In the genomic region with DNA sequence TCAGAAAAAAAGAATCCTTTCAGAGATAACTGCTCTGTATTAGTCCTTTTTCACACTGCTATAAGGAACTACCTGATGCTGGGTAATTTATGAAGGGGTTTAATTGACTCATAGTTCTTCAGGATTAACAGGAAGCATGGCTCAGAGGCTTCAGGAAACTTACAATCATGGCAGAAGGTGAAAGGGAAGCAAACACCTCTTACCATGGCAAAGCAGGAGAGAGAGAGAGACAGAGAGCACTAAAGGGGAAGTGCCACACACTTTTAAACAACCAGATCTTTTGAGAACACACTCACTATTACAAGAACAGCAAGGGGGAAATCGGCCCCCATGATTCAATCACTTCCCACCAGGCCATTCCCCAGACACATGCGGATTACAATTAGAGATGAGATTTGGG, we compare ENCODE assay signal across 14 cellular contexts.
"Had no signal": no experiment of that assay in that cellular context is flagged by ENCODE, and none has a peak within 500 bp of the region (broad histone marks: within the 10 kb centered on the region; RNA-seq: fewer than 3 reads in every experiment).

No MANE protein-coding gene starts in this region.

- H3K9me3 ChIP-seq: suprapubic skin had no signal

- DNase-seq: activated B cell treated with CpG ODN at 0.5 μM for 24 hours; activated CD4-positive, alpha-beta memory T cell treated with anti-CD3 and anti-CD28 coated beads for 36 hours; activated CD4-positive, alpha-beta T cell treated with anti-CD3 and anti-CD28 coated beads for 4 hours; activated CD8-positive, alpha-beta memory T cell treated with anti-CD3 and anti-CD28 coated beads, Interleukin-2, amount 10 ng/mL, durations not matched to agents 7 days and 5 days; caudate nucleus; erythroblast; left ventricle myocardium superior; occipital lobe; stimulated activated CD4-positive, alpha-beta T cell treated with anti-CD3 and anti-CD28 coated beads, Interleukin-2, amount 100 ng/mL, for 48 hours; T-cell; trophoblast cell had no signal

- H3K4me3 ChIP-seq: suprapubic skin had no signal

- ATAC-seq: activated CD8-positive, alpha-beta memory T cell treated with anti-CD3 and anti-CD28 coated beads, Interleukin-2, amount 10 ng/mL, durations not matched to agents 7 days and 5 days; left ventricle myocardium superior; T-cell had no signal

- H3K27me3 ChIP-seq: suprapubic skin had no signal

- H3K27ac ChIP-seq: suprapubic skin had no signal

- H3K36me3 ChIP-seq: suprapubic skin had no signal

- H3K4me1 ChIP-seq: suprapubic skin had no signal

- FAIRE-seq: colon, frontal cortex had no signal
